11 cellular contexts compared by ENCODE assay signal in the genomic region with DNA sequence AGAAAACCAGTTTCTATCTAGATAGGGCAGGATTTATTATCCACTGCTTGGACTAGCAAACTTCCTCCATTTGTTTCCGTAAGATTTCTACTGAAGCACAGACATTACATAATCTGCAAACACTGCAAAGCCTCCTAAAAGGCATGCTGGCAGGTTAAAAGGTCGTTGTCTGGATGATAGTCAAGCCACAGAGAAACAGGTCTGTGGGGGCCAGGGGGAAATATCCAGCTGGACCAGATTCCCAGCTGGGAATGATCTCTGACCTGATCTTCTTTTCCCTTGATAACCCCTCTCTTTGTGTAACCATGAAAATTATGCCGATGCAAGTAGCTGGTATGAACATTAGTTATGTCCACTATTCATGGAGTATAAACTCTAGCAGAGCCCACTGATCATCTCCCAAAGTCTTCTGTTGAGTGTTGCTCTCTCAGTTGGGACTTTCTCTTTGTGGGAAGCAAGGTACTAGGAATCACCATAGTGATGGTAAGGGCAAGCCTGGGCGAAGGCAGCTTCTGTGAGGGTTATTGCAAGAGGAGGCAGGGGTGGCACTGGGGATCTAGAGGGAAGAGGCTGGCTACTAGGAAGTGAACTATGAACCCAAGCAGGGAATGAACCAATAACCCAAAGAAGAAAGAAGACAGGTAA.
DNase-seq lines count a peak whose midpoint lies in the region; ATAC-seq, FAIRE-seq and TF ChIP-seq lines count a peak whose summit lies in the region.
"Had no signal": no experiment of that assay in that cellular context is flagged by ENCODE, and none has a peak within 500 bp of the region (broad histone marks: within the 10 kb centered on the region; RNA-seq: fewer than 3 reads in every experiment).

No MANE protein-coding gene starts in this region.

- no peaks in the 10 kb centered on the region for H3K9me1 ChIP-seq in K562 (ENCODE audit: control insufficient read depth, insufficient read depth, low read length)

- H3K4me1 Mint-ChIP-seq in activated CD8-positive, alpha-beta T cell treated with anti-CD3 and anti-CD28 coated beads, Interleukin-2, amount 10 ng/mL, durations not matched to agents 7 days and 5 days (ENCODE audit: low read depth): no peaks in the 10 kb centered on the region
- peaks cover 2% of the 10 kb centered on the region for H3K4me1 Mint-ChIP-seq in activated CD8-positive, alpha-beta T cell treated with anti-CD3 and anti-CD28 coated beads for 36 hours (ENCODE audit: low read depth)
- H3K4me1 Mint-ChIP-seq in type B pancreatic cell (ENCODE audit: unreplicated experiment): peaks cover 13% of the 10 kb centered on the region
- H3K4me1 Mint-ChIP-seq: stimulated activated effector memory CD8-positive, alpha-beta T cell treated with anti-CD3 and anti-CD28 coated beads, Interleukin-12 subunit alpha, Interleukin-12 subunit beta, amount 100 ng/mL, for 72 hours; T-cell had no signal

- H3K36me3 ChIP-seq in K562 (ENCODE audit: control insufficient read depth, insufficient read depth, low read length): no peaks in the 10 kb centered on the region; the same call in 1 of the 3 replicates

- intact Hi-C loops in activated CD8-positive, alpha-beta T cell treated with anti-CD3 and anti-CD28 coated beads for 36 hours (cut with micrococcal nuclease): no loop called here
- intact Hi-C loops in K562 (cut with micrococcal nuclease): no loop called here

- no peak for FAIRE-seq in K562 (lab: Jason Lieb, UNC)

- POLR2A ChIA-PET in activated CD8-positive, alpha-beta T cell treated with anti-CD3 and anti-CD28 coated beads, Interleukin-2, amount 10 ng/mL, durations not matched to agents 7 days and 5 days (lab: Charles Lee): no interaction called here
- POLR2A ChIA-PET in activated CD8-positive, alpha-beta T cell treated with anti-CD3 and anti-CD28 coated beads for 36 hours (lab: Charles Lee): no interaction called here
- POLR2A ChIA-PET in K562 (lab: Yijun Ruan, JAX): no interaction called here

- no peak for DNase-seq in activated CD8-positive, alpha-beta T cell treated with anti-CD3 and anti-CD28 coated beads, Interleukin-2, amount 10 ng/mL, durations not matched to agents 7 days and 5 days
- DNase-seq in activated CD8-positive, alpha-beta T cell treated with anti-CD3 and anti-CD28 coated beads for 36 hours: no peak
- DNase-seq in K562 (ENCODE audit: extremely low read depth in 1 of 4, low spot score in 3 of 4): no peak
- peak; percentile 30 for DNase-seq in kidney tubule cell (ENCODE audit: low spot score)
- DNase-seq in type B pancreatic cell (ENCODE audit: extremely low spot score, unreplicated experiment): no peak
- DNase-seq in anterior cingulate cortex (lab: John Stamatoyannopoulos, UW): no peak
- DNase-seq: spleen, T-cell had no signal

- no peak for TF ChIP-seq RAD21 in K562 (CRISPR knock-in tag; conservative IDR thresholded peaks at IDR 0.05 in 1 of 2, IDR thresholded peaks at IDR 0.05 in 1 of 2)

- no peak overlapping the region for H3K4me2 ChIP-seq in K562 (ENCODE audit: insufficient read depth, low read length)

- no peak for TF ChIP-seq EP300 in K562 (IDR thresholded peaks at IDR 0.05; ENCODE audit: low read length)

- in situ Hi-C loops in K562 (cut with MboI): no loop called here

- H3K27me3 ChIP-seq in K562 (ENCODE audit: control insufficient read depth in 2 of 2, insufficient read depth in 2 of 2, low read length in 2 of 2): no peaks in the 10 kb centered on the region
- H3K27me3 ChIP-seq: spleen had no signal

- H3K36me3 Mint-ChIP-seq in activated CD8-positive, alpha-beta T cell treated with anti-CD3 and anti-CD28 coated beads, Interleukin-2, amount 10 ng/mL, durations not matched to agents 7 days and 5 days (ENCODE audit: low read depth): peaks cover 12% of the 10 kb centered on the region
- H3K36me3 Mint-ChIP-seq in activated CD8-positive, alpha-beta T cell treated with anti-CD3 and anti-CD28 coated beads for 36 hours (ENCODE audit: low read depth): peaks cover 38% of the 10 kb centered on the region
- peaks cover 27% of the 10 kb centered on the region for H3K36me3 Mint-ChIP-seq in type B pancreatic cell

- ATAC-seq in activated CD8-positive, alpha-beta T cell treated with anti-CD3 and anti-CD28 coated beads, Interleukin-2, amount 10 ng/mL, durations not matched to agents 7 days and 5 days: no peak
- no peak for ATAC-seq in activated CD8-positive, alpha-beta T cell treated with anti-CD3 and anti-CD28 coated beads for 36 hours
- ATAC-seq in K562: no peak
- ATAC-seq in HG03442 (IDR thresholded peaks at IDR 0.05; ENCODE audit: unreplicated experiment): no peak
- ATAC-seq in GM19397 (IDR thresholded peaks at IDR 0.05; ENCODE audit: unreplicated experiment): no peak
- ATAC-seq: stimulated activated effector memory CD8-positive, alpha-beta T cell treated with anti-CD3 and anti-CD28 coated beads, Interleukin-12 subunit alpha, Interleukin-12 subunit beta, amount 100 ng/mL, for 72 hours; T-cell had no signal

- H3K4me3 ChIP-seq in K562: no peak overlapping the region
- H3K4me3 ChIP-seq: spleen had no signal

- 65% methylated on average over 4 of the region's 4 CpGs for WGBS in K562 (ENCODE audit: insufficient coverage, low coverage, missing lambda C conversion rate)

- no peak for TF ChIP-seq CTCF in activated CD8-positive, alpha-beta T cell treated with anti-CD3 and anti-CD28 coated beads for 36 hours (IDR thresholded peaks at IDR 0.05)
- TF ChIP-seq CTCF in K562 (IDR thresholded peaks at IDR 0.05 in 2 of 3, conservative IDR thresholded peaks at IDR 0.05 in 1 of 3; ENCODE audit: insufficient read depth in 2 of 3, low read depth in 1 of 3, low read length in 3 of 3): no peak
- no peak for TF ChIP-seq CTCF in type B pancreatic cell (conservative IDR thresholded peaks at IDR 0.05)

- no peak overlapping the region for H3K27ac ChIP-seq in K562 (ENCODE audit: extremely low read depth, low read depth, low read length)

- no peaks in the 10 kb centered on the region for H3K27me3 Mint-ChIP-seq in activated CD8-positive, alpha-beta T cell treated with anti-CD3 and anti-CD28 coated beads, Interleukin-2, amount 10 ng/mL, durations not matched to agents 7 days and 5 days (ENCODE audit: low read depth)
- no peaks in the 10 kb centered on the region for H3K27me3 Mint-ChIP-seq in activated CD8-positive, alpha-beta T cell treated with anti-CD3 and anti-CD28 coated beads for 36 hours
- H3K27me3 Mint-ChIP-seq in type B pancreatic cell: no peaks in the 10 kb centered on the region
- H3K27me3 Mint-ChIP-seq: T-cell had no signal

- no peaks in the 10 kb centered on the region for H3K4me1 ChIP-seq in K562 (replicated peaks in 1 of 2; ENCODE audit: control insufficient read depth in 2 of 2, insufficient read depth in 2 of 2, low read length in 2 of 2)

- H3K9ac ChIP-seq in K562 (ENCODE audit: insufficient read depth in 1 of 2, low read depth in 2 of 2, low read length in 2 of 2): no peak overlapping the region

- H3K9me3 ChIP-seq in K562 (replicated peaks; ENCODE audit: control insufficient read depth, insufficient read depth, low read depth, low read length): no peaks in the 10 kb centered on the region
- H3K9me3 ChIP-seq: spleen had no signal

- TF ChIP-seq POLR2A in K562 (conservative IDR thresholded peaks at IDR 0.05): no peak

- no peak overlapping the region for H2AFZ ChIP-seq in K562 (ENCODE audit: low read depth, low read length)

- H3K9me3 Mint-ChIP-seq in activated CD8-positive, alpha-beta T cell treated with anti-CD3 and anti-CD28 coated beads, Interleukin-2, amount 10 ng/mL, durations not matched to agents 7 days and 5 days (ENCODE audit: insufficient read depth): no peaks in the 10 kb centered on the region
- peaks cover under 1% of the 10 kb centered on the region for H3K9me3 Mint-ChIP-seq in activated CD8-positive, alpha-beta T cell treated with anti-CD3 and anti-CD28 coated beads for 36 hours
- H3K9me3 Mint-ChIP-seq in type B pancreatic cell: no peaks in the 10 kb centered on the region
- H3K9me3 Mint-ChIP-seq: stimulated activated effector memory CD8-positive, alpha-beta T cell treated with anti-CD3 and anti-CD28 coated beads, Interleukin-12 subunit alpha, Interleukin-12 subunit beta, amount 100 ng/mL, for 72 hours; T-cell had no signal

- H3K4me3 Mint-ChIP-seq in activated CD8-positive, alpha-beta T cell treated with anti-CD3 and anti-CD28 coated beads, Interleukin-2, amount 10 ng/mL, durations not matched to agents 7 days and 5 days: no peak overlapping the region
- H3K4me3 Mint-ChIP-seq in activated CD8-positive, alpha-beta T cell treated with anti-CD3 and anti-CD28 coated beads for 36 hours: no peak overlapping the region
- H3K4me3 Mint-ChIP-seq in type B pancreatic cell: no peak overlapping the region
- H3K4me3 Mint-ChIP-seq: stimulated activated effector memory CD8-positive, alpha-beta T cell treated with anti-CD3 and anti-CD28 coated beads, Interleukin-12 subunit alpha, Interleukin-12 subunit beta, amount 100 ng/mL, for 72 hours; T-cell had no signal

- peak overlapping the region; percentile 20 for H3K27ac Mint-ChIP-seq in activated CD8-positive, alpha-beta T cell treated with anti-CD3 and anti-CD28 coated beads, Interleukin-2, amount 10 ng/mL, durations not matched to agents 7 days and 5 days
- H3K27ac Mint-ChIP-seq in activated CD8-positive, alpha-beta T cell treated with anti-CD3 and anti-CD28 coated beads for 36 hours: no peak overlapping the region
- peak overlapping the region; percentile 25 for H3K27ac Mint-ChIP-seq in type B pancreatic cell
- H3K27ac Mint-ChIP-seq: stimulated activated effector memory CD8-positive, alpha-beta T cell treated with anti-CD3 and anti-CD28 coated beads, Interleukin-12 subunit alpha, Interleukin-12 subunit beta, amount 100 ng/mL, for 72 hours; T-cell had no signal

- CTCF ChIA-PET in activated CD8-positive, alpha-beta T cell treated with anti-CD3 and anti-CD28 coated beads, Interleukin-2, amount 10 ng/mL, durations not matched to agents 7 days and 5 days (lab: Charles Lee): interaction anchor here (1.6 kb wide), 1 partner anchor 67 kb away, joined by 6 read pairs; no protein-coding TSS in a partner anchor
- CTCF ChIA-PET in activated CD8-positive, alpha-beta T cell treated with anti-CD3 and anti-CD28 coated beads for 36 hours (lab: Charles Lee): interaction anchor here (1.7 kb wide), 1 partner anchor 67 kb away, joined by 3 read pairs; no protein-coding TSS in a partner anchor
- CTCF ChIA-PET in K562 (lab: Yijun Ruan, JAX; ENCODE audit: low intra/inter-chr PET ratio): interaction anchor here (0.7 kb wide), 1 partner anchor 390 kb away, joined by 4 read pairs; no protein-coding TSS in a partner anchor

- no TSS peak for BruUV-seq in K562 (replicated peaks; lab: Mats Ljungman, UMichigan)

- H4K20me1 ChIP-seq in K562 (replicated peaks; ENCODE audit: control insufficient read depth, insufficient read depth, low read length): no peaks in the 10 kb centered on the region

- H3K79me2 ChIP-seq in K562 (ENCODE audit: control insufficient read depth, insufficient read depth, low read length): no peaks in the 10 kb centered on the region

TF ChIP-seq in K562, 482 proteins besides CTCF, POLR2A, EP300 and RAD21 (continues in another document):
- TF ChIP-seq HMGN3 (IDR thresholded peaks at IDR 0.05; ENCODE audit: borderline replicate concordance, extremely low read depth, insufficient read length, low read depth, low read length) (no peak), ELF2 (CRISPR knock-in tag; IDR thresholded peaks at IDR 0.05) (no peak), NFIX (CRISPR knock-in tag; IDR thresholded peaks at IDR 0.05; ENCODE audit: low read depth) (no peak)
